Comparison of ENCODE assay signal across 8 cellular contexts in the genomic region with DNA sequence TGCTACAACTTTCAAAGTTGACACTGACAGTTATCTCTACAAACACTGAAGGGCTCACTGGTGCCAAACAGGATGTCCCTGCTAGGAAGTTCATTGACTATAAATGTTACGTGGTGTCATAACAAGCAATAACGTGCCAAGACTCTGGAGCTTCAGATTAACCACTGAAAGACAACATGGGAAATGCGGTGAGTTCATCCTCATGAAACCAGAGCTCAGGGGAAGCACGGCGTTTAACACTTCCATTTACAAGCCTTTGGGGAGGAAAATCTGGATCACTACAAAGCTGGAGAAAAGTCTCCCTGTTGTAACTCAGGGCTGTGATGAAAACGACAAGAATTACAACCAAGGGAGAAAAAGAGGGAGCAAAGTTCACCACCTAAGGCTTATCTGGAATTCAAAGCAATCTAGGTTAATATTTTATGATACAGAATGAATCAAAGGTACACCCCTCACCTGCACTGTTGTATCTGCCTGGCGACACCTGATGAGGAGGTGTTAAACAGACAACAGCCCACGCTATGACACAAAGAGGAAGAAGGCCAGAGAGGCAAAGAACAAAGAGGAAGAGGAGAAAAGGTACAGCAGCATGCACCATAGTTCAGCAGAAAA. TPM values are rescaled to one million over a fixed set of nuclear protein-coding genes. Genes with fewer than 3 reads are reported as not detected.
DNase-seq lines count a peak whose midpoint lies in the region; ATAC-seq and TF ChIP-seq lines count a peak whose summit lies in the region.

No MANE protein-coding gene starts in this region.

- H3K9me3 ChIP-seq in SK-N-MC (ENCODE audit: low read depth, low read length) (no peaks in the 10 kb centered on the region), right atrium auricular region (no peaks in the 10 kb centered on the region)
- H3K9me3 ChIP-seq in CD4-positive, alpha-beta memory T cell (ENCODE audit: control insufficient read depth in 1 of 2, low read length in 2 of 2), result no peaks in the 10 kb centered on the region

- no peaks in the 10 kb centered on the region for H3K27me3 Mint-ChIP-seq in CD4-positive, alpha-beta memory T cell

- no peak overlapping the region for H3K9ac ChIP-seq in SK-N-MC (ENCODE audit: insufficient read length)

- H3K27ac ChIP-seq in SK-N-MC (no peak overlapping the region), right atrium auricular region (peak overlapping the region; percentile 62 to 81)
- no peak overlapping the region for H3K27ac ChIP-seq in CD4-positive, alpha-beta memory T cell (ENCODE audit: low read depth, low read length)

- ATAC-seq in HG02852 (IDR thresholded peaks at IDR 0.05; ENCODE audit: unreplicated experiment), result peak; percentile 38
- no peak for ATAC-seq in GM19452 (IDR thresholded peaks at IDR 0.05; ENCODE audit: unreplicated experiment)

- intact Hi-C loops in CD4-positive, alpha-beta memory T cell (cut with micrococcal nuclease), result loop anchor here (5.0 to 10.0 kb wide), 2 partner anchors 84 to 866 kb away; no protein-coding TSS in a partner anchor

- H3K4me1 Mint-ChIP-seq in CD4-positive, alpha-beta memory T cell, result peaks cover 0 to 5% (median 2%) of the 10 kb centered on the region in 4 donors

- H3K4me3 ChIP-seq in SK-N-MC, result no peak overlapping the region
- H3K4me3 ChIP-seq in right atrium auricular region, result peak overlapping the region in 1 of 2 donors; percentile 9
- no peak overlapping the region for H3K4me3 ChIP-seq in CD4-positive, alpha-beta memory T cell (ENCODE audit: low read length in 2 of 2)

- H3K4me3 Mint-ChIP-seq in CD4-positive, alpha-beta memory T cell, result no peak overlapping the region

- POLR2A ChIA-PET in CD4-positive, alpha-beta memory T cell (lab: Charles Lee; ENCODE audit: partially characterized antibody), result interaction anchor here (1.4 to 1.8 kb wide), 2 partner anchors 9 to 155 kb away, joined by 3 to 5 read pairs; no protein-coding TSS in a partner anchor

- no peak overlapping the region for H3K27ac Mint-ChIP-seq in CD4-positive, alpha-beta memory T cell

- no peak for TF ChIP-seq CTCF in right atrium auricular region (IDR thresholded peaks at IDR 0.05)

- peaks cover 0 to 41% of the 10 kb centered on the region in 2 donors for H3K4me1 ChIP-seq in right atrium auricular region
- H3K4me1 ChIP-seq in CD4-positive, alpha-beta memory T cell (ENCODE audit: insufficient read depth, low read length), result peaks cover 14% of the 10 kb centered on the region

- H3K9me3 Mint-ChIP-seq in CD4-positive, alpha-beta memory T cell, result no peaks in the 10 kb centered on the region

- DNase-seq in GF-D8 (lab: John Stamatoyannopoulos, UW), result peak; percentile 25
- DNase-seq in SK-N-MC (ENCODE audit: low read depth, low spot score), result peak; percentile 76
- DNase-seq in right atrium auricular region (ENCODE audit: low spot score), result no peak
- DNase-seq in globus pallidus (ENCODE audit: low spot score), result no peak
- no peak for DNase-seq in CD4-positive, alpha-beta memory T cell
- no peak for DNase-seq in HuH-7 (ENCODE audit: low spot score)

- no peaks in the 10 kb centered on the region; the same call in 1 of the 2 replicates for H3K36me3 ChIP-seq in SK-N-MC (ENCODE audit: insufficient read depth, low read length)
- H3K36me3 ChIP-seq in right atrium auricular region, result peaks cover 5% of the 10 kb centered on the region
- no peaks in the 10 kb centered on the region for H3K36me3 ChIP-seq in CD4-positive, alpha-beta memory T cell (ENCODE audit: insufficient read depth, low read length)

- no peaks in the 10 kb centered on the region for H3K27me3 ChIP-seq in right atrium auricular region
- no peaks in the 10 kb centered on the region for H3K27me3 ChIP-seq in CD4-positive, alpha-beta memory T cell (ENCODE audit: insufficient read depth, low read length)

- H3K36me3 Mint-ChIP-seq in CD4-positive, alpha-beta memory T cell, result peaks cover 13 to 30% of the 10 kb centered on the region in 2 donors

- CTCF ChIA-PET in CD4-positive, alpha-beta memory T cell (lab: Charles Lee; ENCODE audit: partially characterized antibody), result interaction anchor here (0.7 to 10.1 kb wide), 23 partner anchors 9 to 1110 kb away, joined by 3 to 438 read pairs (median 4); a partner anchor contains a TSS

RNA-seq across cellular contexts. Expression of a gene that starts 27.0 kb away (rescaled TPM):
- 10 to 100 TPM; 16.5 to 19.5 TPM for total RNA-seq in right atrium auricular region
- total RNA-seq in CD4-positive, alpha-beta memory T cell, result 10 to 100 TPM; 28.7 to 31.2 TPM
- polyA plus RNA-seq in CD4-positive, alpha-beta memory T cell, result 10 to 100 TPM in 1 of 2 donors, 1 to 10 TPM in 1; 6.6 to 23.4 TPM

Comparison
In these comparisons a context has a peak if more than half of its experiments do, and no peak if none do; other contexts are left out.
1. DNase-seq: peak in GF-D8 (single experiment) and SK-N-MC (single experiment); none in right atrium auricular region (single experiment), globus pallidus (single experiment), CD4-positive, alpha-beta memory T cell (0 of 5) and HuH-7 (single experiment).
2. H3K27ac ChIP-seq: peak in right atrium auricular region (2 of 2); none in SK-N-MC (single experiment) and CD4-positive, alpha-beta memory T cell (single experiment).